ENCODE assay signal across 17 cellular contexts in the genomic region with DNA sequence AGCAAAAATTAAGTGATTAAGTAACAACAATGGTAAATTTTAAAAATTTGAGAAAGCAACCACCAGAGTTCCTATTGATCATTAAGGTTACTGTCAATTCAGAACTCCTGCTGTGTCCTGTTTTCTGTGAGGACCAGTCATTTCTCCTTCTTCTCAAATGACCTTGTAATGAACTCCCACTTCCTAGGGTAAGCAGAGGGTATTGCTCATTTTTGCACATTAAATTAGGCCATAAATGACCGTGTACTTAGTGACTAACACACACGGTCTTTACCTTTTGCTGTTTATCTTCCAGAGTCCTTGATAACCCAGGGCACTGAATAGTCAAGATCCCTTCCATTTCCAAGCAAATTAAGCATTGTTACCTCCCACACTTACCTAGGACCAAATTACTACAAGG.
"Had no signal": no experiment of that assay in that cellular context is flagged by ENCODE, and none has a peak within 500 bp of the region (broad histone marks: within the 10 kb centered on the region; RNA-seq: fewer than 3 reads in every experiment).

No MANE protein-coding gene starts in this region.

- H3K9me3 Mint-ChIP-seq: central memory CD8-positive, alpha-beta T cell had no signal

- H3K27ac Mint-ChIP-seq: activated naive CD4-positive, alpha-beta T cell treated with anti-CD3 and anti-CD28 coated beads, Interleukin-2, amount 50 U/mL, for 24 hours; immature natural killer cell; mesothelial cell of epicardium had no signal

- H3K4me1 Mint-ChIP-seq: activated naive CD4-positive, alpha-beta T cell treated with anti-CD3 and anti-CD28 coated beads, Interleukin-2, amount 50 U/mL, for 24 hours; central memory CD8-positive, alpha-beta T cell; immature natural killer cell had no signal

- H3K36me3 ChIP-seq: lower lobe of right lung, right atrium auricular region, vagina had no signal

- H3K36me3 Mint-ChIP-seq: activated naive CD4-positive, alpha-beta T cell treated with anti-CD3 and anti-CD28 coated beads, Interleukin-2, amount 50 U/mL, for 24 hours; immature natural killer cell; mesothelial cell of epicardium had no signal

- H3K9me3 ChIP-seq: right atrium auricular region, vagina had no signal

- H3K4me3 Mint-ChIP-seq: activated naive CD4-positive, alpha-beta T cell treated with anti-CD3 and anti-CD28 coated beads, Interleukin-2, amount 50 U/mL, for 24 hours; central memory CD8-positive, alpha-beta T cell; immature natural killer cell; mesothelial cell of epicardium had no signal

- H3K27me3 ChIP-seq: right atrium auricular region, vagina had no signal

- DNase-seq: activated CD4-positive, alpha-beta T cell treated with anti-CD3 and anti-CD28 coated beads, Interleukin-2, amount 50 U/mL, for 4 hours; activated CD4-positive, CD25-positive, alpha-beta regulatory T cell treated with anti-CD3 and anti-CD28 coated beads, Interleukin-2, amount 50 U/mL, for 72 hours; activated T-cell treated with anti-CD3 and anti-CD28 coated beads, Interleukin-2, amount 50 U/mL, for 1 hour; cortex of kidney; effector CD8-positive, alpha-beta T cell; erythroblast; hypothalamus; immature natural killer cell; left cardiac atrium; lower lobe of right lung; posterior cingulate gyrus; small intestine had no signal

- ATAC-seq: left cardiac atrium, lower lobe of right lung had no signal

- FAIRE-seq: small intestine had no signal

- H3K4me1 ChIP-seq: lower lobe of right lung, right atrium auricular region, vagina had no signal

- H3K4me3 ChIP-seq: lower lobe of right lung, right atrium auricular region, vagina had no signal

- H3K27me3 Mint-ChIP-seq: activated naive CD4-positive, alpha-beta T cell treated with anti-CD3 and anti-CD28 coated beads, Interleukin-2, amount 50 U/mL, for 24 hours; central memory CD8-positive, alpha-beta T cell had no signal
